ENCODE assay signal across 1 cellular context in the genomic region with DNA sequence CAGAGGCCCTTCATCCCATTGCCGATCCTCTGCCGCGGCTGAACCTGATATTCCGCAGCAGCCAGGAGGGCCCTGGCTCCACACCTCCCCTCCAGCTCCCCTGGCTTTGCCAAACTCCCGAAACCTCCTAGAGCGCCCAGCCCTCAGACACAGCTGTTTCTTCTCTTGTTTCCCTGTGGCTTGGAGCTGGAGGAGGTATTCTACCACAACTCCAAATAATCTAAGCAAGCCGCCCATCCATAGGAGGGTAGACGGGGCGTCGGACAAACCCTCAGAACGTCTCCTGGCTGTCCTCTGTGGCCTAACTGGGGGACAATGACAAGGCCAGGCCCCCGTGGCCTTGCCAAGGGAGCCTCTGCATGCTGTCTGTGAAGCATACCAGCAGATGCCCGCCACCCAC.
TF ChIP-seq lines count a peak whose summit lies in the region.

No MANE protein-coding gene starts in this region.

TF ChIP-seq in HepG2, 621 proteins besides CTCF, POLR2A, EP300 and RAD21 (continued from another document):
- TF ChIP-seq ZNF142 (CRISPR knock-in tag; IDR thresholded peaks at IDR 0.05) (no peak), SPEN (CRISPR knock-in tag; IDR thresholded peaks at IDR 0.05; ENCODE audit: low read depth) (0 out of 2 replicates have a peak, but pooled peaks have one; percentile 5), MEIS1 (CRISPR knock-in tag; IDR thresholded peaks at IDR 0.05; ENCODE audit: borderline replicate concordance) (no peak), ZNF644 (CRISPR knock-in tag; IDR thresholded peaks at IDR 0.05; ENCODE audit: low read depth) (no peak), EED (CRISPR knock-in tag; IDR thresholded peaks at IDR 0.05) (no peak)
